13 cellular contexts compared by ENCODE assay signal in the genomic region with DNA sequence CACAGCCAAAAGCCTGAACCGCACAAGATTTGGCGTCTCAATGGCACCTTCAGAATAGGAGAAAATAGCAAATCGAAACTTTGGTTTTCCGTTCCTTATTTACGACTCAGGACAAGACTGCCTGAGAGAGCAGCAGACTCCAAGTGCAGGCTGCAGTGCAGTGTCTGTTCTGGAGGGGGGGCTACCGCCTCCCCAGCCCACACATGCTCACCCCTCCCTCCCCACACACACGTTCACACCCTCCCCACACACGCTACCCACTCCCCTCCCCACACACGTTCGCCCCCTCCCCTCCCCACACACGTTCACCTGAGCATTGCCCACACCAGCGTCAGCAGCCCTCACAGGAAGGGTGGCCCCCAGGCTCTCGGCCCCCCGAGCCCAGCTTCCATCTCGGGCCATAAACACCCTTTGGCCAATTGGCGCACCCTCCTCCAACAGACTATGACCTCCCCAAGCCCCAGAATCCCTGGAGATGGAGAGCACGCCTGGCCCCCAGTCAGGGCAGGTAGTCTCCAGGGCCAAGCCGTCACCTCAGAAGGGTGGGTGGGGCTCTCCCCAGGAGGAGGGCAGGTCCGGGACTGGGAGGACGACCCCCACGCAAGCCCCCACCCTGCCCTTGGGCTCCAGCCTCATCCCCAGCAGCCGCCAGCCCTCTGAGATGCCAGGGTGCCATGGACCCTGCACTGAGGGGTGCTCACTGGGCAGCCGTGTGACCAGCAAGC. TPM values are rescaled to one million over a fixed set of nuclear protein-coding genes. Genes with fewer than 3 reads are reported as not detected.
DNase-seq lines count a peak whose midpoint lies in the region; TF ChIP-seq lines count a peak whose summit lies in the region.
"Had no signal": no experiment of that assay in that cellular context is flagged by ENCODE, and none has a peak within 500 bp of the region (broad histone marks: within the 10 kb centered on the region; RNA-seq: fewer than 3 reads in every experiment).

No MANE protein-coding gene starts in this region.

- intact Hi-C loops in activated T-helper 1 cell treated with anti-CD3 and anti-CD28 coated beads, Interleukin-12 subunit alpha, Interleukin-12 subunit beta, Interleukin-2, Interleukin-4 antibody, amounts not matched to agents 30 ng/mL and 10 ng/mL and 1 ng/mL, durations not matched to agents 14 hours and 24 hours and 36 hours (cut with micrococcal nuclease) = no loop called here

- H3K4me3 ChIP-seq in AG04450 (ENCODE audit: low read depth, low read length) (no peak overlapping the region), HEK293 (ENCODE audit: low read depth, low read length) (no peak overlapping the region), neural progenitor cell (no peak overlapping the region), Karpas-422 (ENCODE audit: low read length) (no peak overlapping the region)
- H3K4me3 ChIP-seq in effector memory CD4-positive, alpha-beta T cell (ENCODE audit: insufficient read depth, low read depth, low read length, poor library complexity, severe bottlenecking) = no peak overlapping the region

- peak overlapping the region; percentile 60 for H3K27ac Mint-ChIP-seq in neural progenitor cell
- H3K27ac Mint-ChIP-seq in activated T-helper 1 cell treated with anti-CD3 and anti-CD28 coated beads, Interleukin-12 subunit alpha, Interleukin-12 subunit beta, Interleukin-2, Interleukin-4 antibody, amounts not matched to agents 30 ng/mL and 10 ng/mL and 1 ng/mL, durations not matched to agents 14 hours and 24 hours and 36 hours = no peak overlapping the region

- TF ChIP-seq CTCF in AG04450 (IDR thresholded peaks at IDR 0.05; ENCODE audit: low read depth, low read length) = no peak
- no peak for TF ChIP-seq CTCF in HEK293 (tag by site-specific recombination; IDR thresholded peaks at IDR 0.05)
- TF ChIP-seq CTCF in neural progenitor cell (IDR thresholded peaks at IDR 0.05) = no peak

- no peaks in the 10 kb centered on the region for H4K20me1 ChIP-seq in neural progenitor cell (ENCODE audit: low read depth)
- no peaks in the 10 kb centered on the region for H4K20me1 ChIP-seq in Karpas-422 (ENCODE audit: insufficient read depth, low read depth, low read length)

- POLR2A ChIA-PET in AG04450 (lab: Yijun Ruan, JAX) (no interaction called here), HEK293 (lab: Yijun Ruan, JAX) (no interaction called here)

- peaks cover 8% of the 10 kb centered on the region for H3K27me3 Mint-ChIP-seq in neural progenitor cell (ENCODE audit: insufficient read depth, low read depth)
- no peaks in the 10 kb centered on the region for H3K27me3 Mint-ChIP-seq in activated T-helper 1 cell treated with anti-CD3 and anti-CD28 coated beads, Interleukin-12 subunit alpha, Interleukin-12 subunit beta, Interleukin-2, Interleukin-4 antibody, amounts not matched to agents 30 ng/mL and 10 ng/mL and 1 ng/mL, durations not matched to agents 14 hours and 24 hours and 36 hours (ENCODE audit: insufficient read depth)

- H3K9me2 ChIP-seq in Karpas-422 (replicated peaks; ENCODE audit: insufficient read depth, low read length) = no peaks in the 10 kb centered on the region

- H3K36me3 Mint-ChIP-seq in neural progenitor cell = peaks cover 2% of the 10 kb centered on the region
- peaks cover 11% of the 10 kb centered on the region for H3K36me3 Mint-ChIP-seq in activated T-helper 1 cell treated with anti-CD3 and anti-CD28 coated beads, Interleukin-12 subunit alpha, Interleukin-12 subunit beta, Interleukin-2, Interleukin-4 antibody, amounts not matched to agents 30 ng/mL and 10 ng/mL and 1 ng/mL, durations not matched to agents 14 hours and 24 hours and 36 hours (ENCODE audit: low read depth)

- H3K36me3 ChIP-seq in HEK293 (ENCODE audit: control insufficient read depth in 2 of 2, insufficient read depth in 1 of 2, low read length in 2 of 2) (no peaks in the 10 kb centered on the region), neural progenitor cell (no peaks in the 10 kb centered on the region), Karpas-422 (ENCODE audit: insufficient read depth, low read length) (no peaks in the 10 kb centered on the region)
- H3K36me3 ChIP-seq in effector memory CD4-positive, alpha-beta T cell (ENCODE audit: control insufficient read depth, insufficient read depth, low read length) = peaks cover 58% of the 10 kb centered on the region

- H3K79me2 ChIP-seq in neural progenitor cell (ENCODE audit: low read depth) (peaks cover 5% of the 10 kb centered on the region), Karpas-422 (ENCODE audit: low read length) (no peaks in the 10 kb centered on the region)

- H3K4me2 ChIP-seq in neural progenitor cell = no peak overlapping the region
- no peak overlapping the region for H3K4me2 ChIP-seq in Karpas-422 (ENCODE audit: low read depth, low read length, poor library complexity, severe bottlenecking)

- H2AFZ ChIP-seq in neural progenitor cell (replicated peaks) (no peak overlapping the region), Karpas-422 (ENCODE audit: low read length) (no peak overlapping the region)

- H3K9me3 Mint-ChIP-seq in neural progenitor cell = peaks cover 2% of the 10 kb centered on the region
- no peaks in the 10 kb centered on the region for H3K9me3 Mint-ChIP-seq in activated T-helper 1 cell treated with anti-CD3 and anti-CD28 coated beads, Interleukin-12 subunit alpha, Interleukin-12 subunit beta, Interleukin-2, Interleukin-4 antibody, amounts not matched to agents 30 ng/mL and 10 ng/mL and 1 ng/mL, durations not matched to agents 14 hours and 24 hours and 36 hours

- peaks cover 4% of the 10 kb centered on the region; the same call in 1 of the 2 replicates for H3K9me3 ChIP-seq in AG04450 (ENCODE audit: control insufficient read depth, insufficient read depth, low read length)
- no peaks in the 10 kb centered on the region for H3K9me3 ChIP-seq in HEK293 (ENCODE audit: control insufficient read depth, insufficient read depth, low read depth, low read length)
- no peaks in the 10 kb centered on the region for H3K9me3 ChIP-seq in effector memory CD4-positive, alpha-beta T cell (ENCODE audit: control insufficient read depth, low read length)
- no peaks in the 10 kb centered on the region for H3K9me3 ChIP-seq in neural progenitor cell (ENCODE audit: low read depth)
- H3K9me3 ChIP-seq in Karpas-422 (ENCODE audit: low read length) = no peaks in the 10 kb centered on the region; the same call in 1 of the 2 replicates

- CTCF ChIA-PET in AG04450 (lab: Charles Lee) (no interaction called here), HEK293 (lab: Yijun Ruan, JAX) (no interaction called here)

- H3K9ac ChIP-seq in neural progenitor cell (no peak overlapping the region), Karpas-422 (ENCODE audit: low read length) (no peak overlapping the region)

- DNase-seq in AG04450 (ENCODE audit: low read depth, low spot score) (no peak), neural progenitor cell (ENCODE audit: low spot score) (no peak), midbrain (lab: John Stamatoyannopoulos, UW) (no peak), NCI-H446 treated with DMSO at 0.1 percent for 48 hours (lab: John Stamatoyannopoulos, UW) (no peak), Karpas-422 (no peak)
- DNase-seq in effector memory CD4-positive, alpha-beta T cell = no peak
- DNase-seq in activated T-helper 1 cell treated with anti-CD3 and anti-CD28 coated beads, Interleukin-12 subunit alpha, Interleukin-12 subunit beta, Interleukin-2, Interleukin-4 antibody, amounts not matched to agents 30 ng/mL and 10 ng/mL and 1 ng/mL, durations not matched to agents 14 hours and 24 hours and 36 hours (ENCODE audit: low spot score) = no peak
- DNase-seq: brain microvascular endothelial cell; NCI-H146; NK-92 treated with Interleukin-12 subunit alpha and Interleukin-12 subunit beta, amount 100 ng/mL, for 24 hours had no signal

- H3K27ac ChIP-seq in AG04450 (ENCODE audit: low read depth, low read length) = peak overlapping the region; percentile 11
- H3K27ac ChIP-seq in HEK293 (ENCODE audit: extremely low read depth, low read depth, low read length) = no peak overlapping the region
- peak overlapping the region; percentile 36 for H3K27ac ChIP-seq in effector memory CD4-positive, alpha-beta T cell (ENCODE audit: insufficient read depth, low read length, poor library complexity, severe bottlenecking)
- H3K27ac ChIP-seq in neural progenitor cell = no peak overlapping the region
- no peak overlapping the region for H3K27ac ChIP-seq in Karpas-422 (ENCODE audit: low read length)
- H3K27ac ChIP-seq: C4-2B, epithelial cell of prostate had no signal

- H3K4me3 Mint-ChIP-seq in neural progenitor cell = no peak overlapping the region
- no peak overlapping the region for H3K4me3 Mint-ChIP-seq in activated T-helper 1 cell treated with anti-CD3 and anti-CD28 coated beads, Interleukin-12 subunit alpha, Interleukin-12 subunit beta, Interleukin-2, Interleukin-4 antibody, amounts not matched to agents 30 ng/mL and 10 ng/mL and 1 ng/mL, durations not matched to agents 14 hours and 24 hours and 36 hours

- H3K4me1 ChIP-seq in HEK293 (ENCODE audit: control insufficient read depth, insufficient read depth, low read length) (no peaks in the 10 kb centered on the region), neural progenitor cell (peaks cover 11% of the 10 kb centered on the region), Karpas-422 (ENCODE audit: low read length) (no peaks in the 10 kb centered on the region)
- peaks cover 71% of the 10 kb centered on the region for H3K4me1 ChIP-seq in effector memory CD4-positive, alpha-beta T cell (ENCODE audit: control insufficient read depth, insufficient read depth, low read length, poor library complexity, severe bottlenecking)

- peaks cover 27% of the 10 kb centered on the region for H3F3A ChIP-seq in neural progenitor cell (ENCODE audit: low read depth)

- H3K27me3 ChIP-seq in AG04450 (ENCODE audit: control insufficient read depth, insufficient read depth, low read length) (no peaks in the 10 kb centered on the region), neural progenitor cell (no peaks in the 10 kb centered on the region), Karpas-422 (ENCODE audit: low read length) (no peaks in the 10 kb centered on the region)
- no peaks in the 10 kb centered on the region for H3K27me3 ChIP-seq in effector memory CD4-positive, alpha-beta T cell (replicated peaks; ENCODE audit: control insufficient read depth, insufficient read depth, low read length, poor library complexity, severe bottlenecking)
- H3K27me3 ChIP-seq: brain microvascular endothelial cell had no signal

- H3K4me1 Mint-ChIP-seq in neural progenitor cell = peaks cover 41% of the 10 kb centered on the region
- H3K4me1 Mint-ChIP-seq in activated T-helper 1 cell treated with anti-CD3 and anti-CD28 coated beads, Interleukin-12 subunit alpha, Interleukin-12 subunit beta, Interleukin-2, Interleukin-4 antibody, amounts not matched to agents 30 ng/mL and 10 ng/mL and 1 ng/mL, durations not matched to agents 14 hours and 24 hours and 36 hours (ENCODE audit: low read depth) = peaks cover 25% of the 10 kb centered on the region

RNA-seq across cellular contexts. Expression of a gene that starts 27.6 kb away (rescaled TPM):
- polyA plus RNA-seq in AG04450 (2011; rRNA removed) = 25.2 and 26.8 TPM in 2 replicates
- polyA minus RNA-seq in AG04450 (2011; rRNA and poly(A)+ RNA removed) = 32.8 and 38.1 TPM in 2 replicates
- 2.9 and 6.0 TPM in 2 replicates for total RNA-seq in neural progenitor cell (ENCODE audit: low replicate concordance)
- 22.9 and 23.5 TPM in 2 replicates for total RNA-seq in activated T-helper 1 cell treated with anti-CD3 and anti-CD28 coated beads, Interleukin-12 subunit alpha, Interleukin-12 subunit beta, Interleukin-2, Interleukin-4 antibody, amounts not matched to agents 30 ng/mL and 10 ng/mL and 1 ng/mL, durations not matched to agents 14 hours and 24 hours and 36 hours
- 0.56 and 2.4 TPM in 2 replicates for total RNA-seq in Karpas-422 (2014; rRNA removed; shearing (Covaris generic); ENCODE audit: low replicate concordance)

Comparison
In these comparisons a context has a peak if more than half of its experiments do, and no peak if none do; other contexts are left out.
1. H3K27ac ChIP-seq: peak in AG04450 (single experiment) and effector memory CD4-positive, alpha-beta T cell (single experiment); none in HEK293 (single experiment), neural progenitor cell (single experiment) and Karpas-422 (single experiment).